16 cellular contexts compared by ENCODE assay signal in the genomic region with DNA sequence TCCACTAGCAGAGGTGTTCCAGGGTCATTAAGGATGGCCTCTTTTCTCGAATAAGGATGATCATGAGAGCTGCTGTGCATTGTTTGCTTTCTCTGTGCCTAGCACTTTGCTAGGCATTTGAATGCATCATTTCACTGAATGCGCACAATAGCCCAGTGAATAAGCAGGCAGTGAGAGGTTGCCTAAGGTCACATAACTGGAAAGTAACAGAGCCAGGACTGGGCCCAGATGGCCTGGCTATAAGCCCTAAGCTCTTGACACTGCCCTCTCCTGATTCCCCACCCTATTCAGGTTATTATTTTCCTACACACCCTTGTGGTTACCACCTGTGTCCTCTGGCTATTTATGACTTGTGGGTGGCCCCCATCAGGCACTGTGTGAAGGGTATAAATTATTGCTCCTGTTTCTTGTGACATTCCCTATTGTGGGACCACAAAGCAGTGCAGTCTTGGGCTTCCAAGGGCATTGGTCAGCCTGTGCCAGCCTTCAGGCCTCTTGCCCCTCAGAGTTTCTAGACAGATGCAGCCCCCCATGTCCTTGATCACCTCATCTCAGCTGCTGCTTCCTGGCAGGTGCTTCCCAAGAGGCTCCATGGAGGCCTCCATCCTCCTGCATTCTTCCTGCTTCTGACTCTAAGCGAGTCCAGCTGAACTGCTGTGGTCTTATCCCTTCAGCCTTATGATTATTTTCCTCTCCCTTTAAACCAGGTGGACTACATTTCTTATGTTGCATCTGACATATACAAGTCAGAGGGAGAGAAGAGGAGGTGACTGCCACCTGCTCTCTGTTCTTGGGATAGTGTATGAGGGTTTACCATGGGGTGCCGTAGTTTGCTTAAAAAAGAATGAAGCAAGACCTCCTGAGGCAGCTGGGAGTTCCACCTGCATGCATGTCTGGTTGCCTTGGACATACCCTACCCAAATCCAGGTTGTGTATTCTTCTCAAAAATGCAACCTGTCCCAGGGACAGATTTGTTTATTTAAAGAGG. TPM values are rescaled to one million over a fixed set of nuclear protein-coding genes. Genes with fewer than 3 reads are reported as not detected.
A peak's percentile ranks its signal among the peaks of the same experiment; 100 is the strongest.
DNase-seq lines count a peak whose midpoint lies in the region; ATAC-seq and TF ChIP-seq lines count a peak whose summit lies in the region.
"Had no signal": no experiment of that assay in that cellular context is flagged by ENCODE, and none has a peak within 500 bp of the region (broad histone marks: within the 10 kb centered on the region; RNA-seq: fewer than 3 reads in every experiment).

No MANE protein-coding gene starts in this region.

- H3K9me3 ChIP-seq in left lung: peaks cover 0 to 9% of the 10 kb centered on the region in 2 donors
- H3K9me3 ChIP-seq: colonic mucosa, prostate gland, thoracic aorta had no signal

- H3K27ac ChIP-seq in left lung: no peak overlapping the region
- H3K27ac ChIP-seq: colonic mucosa, thoracic aorta had no signal

- H3K27ac Mint-ChIP-seq in type B pancreatic cell: no peak overlapping the region
- H3K27ac Mint-ChIP-seq: activated naive CD4-positive, alpha-beta T cell treated with anti-CD3 and anti-CD28 coated beads, Interleukin-2, amount 50 U/mL, for 72 hours had no signal

- peaks cover 11 to 26% of the 10 kb centered on the region in 2 donors for H3K4me1 ChIP-seq in left lung
- H3K4me1 ChIP-seq: colonic mucosa had no signal

- peaks cover 29% of the 10 kb centered on the region for H3K4me1 Mint-ChIP-seq in type B pancreatic cell (ENCODE audit: unreplicated experiment)

- H3K4me3 Mint-ChIP-seq in type B pancreatic cell: no peak overlapping the region

- H3K36me3 ChIP-seq in left lung: no peaks in the 10 kb centered on the region
- H3K36me3 ChIP-seq: colonic mucosa, prostate gland, thoracic aorta had no signal

- no peaks in the 10 kb centered on the region for H3K9me3 Mint-ChIP-seq in type B pancreatic cell

- no peaks in the 10 kb centered on the region for H3K27me3 Mint-ChIP-seq in type B pancreatic cell

- H3K36me3 Mint-ChIP-seq in type B pancreatic cell: peaks cover 4% of the 10 kb centered on the region

- intact Hi-C loops in left lung (cut with DNase I): no loop called here

- H3K4me3 ChIP-seq in left lung: no peak overlapping the region
- H3K4me3 ChIP-seq: colonic mucosa, prostate gland, thoracic aorta had no signal

- ATAC-seq in left lung: peak; percentile 69
- ATAC-seq: activated naive CD4-positive, alpha-beta T cell treated with anti-CD3 and anti-CD28 coated beads, Interleukin-2, amount 50 U/mL, for 72 hours had no signal

- TF ChIP-seq CTCF in left lung (IDR thresholded peaks at IDR 0.05) (no peak), type B pancreatic cell (conservative IDR thresholded peaks at IDR 0.05) (no peak)

- peak; percentile 33 for DNase-seq in activated CD8-positive, alpha-beta memory T cell treated with anti-CD3 and anti-CD28 coated beads for 24 hours
- no peak for DNase-seq in activated CD8-positive, alpha-beta memory T cell treated with anti-CD3 and anti-CD28 coated beads, Interleukin-2, amount 50 U/mL, for 48 hours
- DNase-seq in cerebellar cortex (ENCODE audit: low spot score) (peak; percentile 88), left lung (no peak), type B pancreatic cell (ENCODE audit: extremely low spot score, unreplicated experiment) (peak; percentile 32), NCI-H2081 treated with DMSO at 0.1 percent for 48 hours (lab: John Stamatoyannopoulos, UW) (no peak), DMS53 (lab: John Stamatoyannopoulos, UW) (no peak), HuH-7 (ENCODE audit: low spot score) (no peak)
- DNase-seq: activated CD4-positive, alpha-beta T cell treated with anti-CD3 and anti-CD28 coated beads, Interleukin-2, amount 50 U/mL, for 48 hours; colonic mucosa; DND-41; MV-4-11; NCI-H526 treated with DMSO at 0.1 percent for 48 hours had no signal

- no peaks in the 10 kb centered on the region for H3K27me3 ChIP-seq in left lung
- H3K27me3 ChIP-seq: colonic mucosa had no signal

RNA-seq across cellular contexts. Expression of a gene that starts 47.6 kb away (rescaled TPM):
- total RNA-seq in left lung (10 to 100 TPM; 22.7 to 26.2 TPM), type B pancreatic cell (ENCODE audit: low replicate concordance) (5.4 and 20.6 TPM in 2 replicates)
- total RNA-seq: activated naive CD4-positive, alpha-beta T cell treated with anti-CD3 and anti-CD28 coated beads, Interleukin-2, amount 50 U/mL, for 72 hours had no signal

Comparison
In these comparisons a context has a peak if more than half of its experiments do, and no peak if none do; other contexts are left out.
1. DNase-seq: peak in activated CD8-positive, alpha-beta memory T cell treated with anti-CD3 and anti-CD28 coated beads for 24 hours (single experiment), cerebellar cortex (single experiment) and type B pancreatic cell (single experiment); none in activated CD8-positive, alpha-beta memory T cell treated with anti-CD3 and anti-CD28 coated beads, Interleukin-2, amount 50 U/mL, for 48 hours (single experiment), left lung (0 of 2), NCI-H2081 treated with DMSO at 0.1 percent for 48 hours (single experiment), DMS53 (single experiment) and HuH-7 (single experiment).